In the genomic region with DNA sequence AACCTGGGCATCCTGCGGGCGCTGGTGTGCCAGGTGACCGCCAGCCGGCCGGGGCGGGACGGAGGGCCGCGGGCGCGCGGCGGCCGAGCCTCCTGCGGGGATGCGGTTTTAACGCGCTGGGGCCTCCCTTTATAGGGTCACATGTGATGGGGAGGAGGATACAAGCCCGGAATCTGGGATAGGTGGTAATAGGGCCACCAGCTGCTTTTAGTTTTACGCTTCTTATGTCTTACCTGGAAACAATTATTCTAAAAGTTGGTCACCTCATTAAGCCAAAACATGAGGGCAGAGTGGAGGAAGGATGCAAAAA, we compare ENCODE assay signal across 8 cellular contexts. TPM values are rescaled to one million over a fixed set of nuclear protein-coding genes. Genes with fewer than 3 reads are reported as not detected.
A peak's percentile ranks its signal among the peaks of the same experiment; 100 is the strongest.
DNase-seq lines count a peak whose midpoint lies in the region; ATAC-seq and TF ChIP-seq lines count a peak whose summit lies in the region.

No MANE protein-coding gene starts in this region.

- peaks cover 64% of the 10 kb centered on the region for H3K79me2 ChIP-seq in hepatocyte

- peaks cover 43% of the 10 kb centered on the region for H3K4me1 Mint-ChIP-seq in activated naive CD4-positive, alpha-beta T cell treated with anti-CD3 and anti-CD28 coated beads, Interleukin-2, amount 10 ng/mL, durations not matched to agents 7 days and 5 days
- H3K4me1 Mint-ChIP-seq in activated CD8-positive, alpha-beta T cell treated with anti-CD3 and anti-CD28 coated beads, Interleukin-2, amount 10 ng/mL, durations not matched to agents 7 days and 5 days (ENCODE audit: low read depth) = peaks cover 31% of the 10 kb centered on the region

- peak overlapping the region; percentile 68 for H3K4me3 ChIP-seq in hepatocyte
- peak overlapping the region; percentile 58 to 91 (median 69) for H3K4me3 ChIP-seq in skin epidermis

- peaks cover 13% of the 10 kb centered on the region for H3K4me1 ChIP-seq in hepatocyte (ENCODE audit: insufficient read depth)

- H3K27me3 ChIP-seq in hepatocyte = no peaks in the 10 kb centered on the region

- peak overlapping the region; percentile 79 for H3K4me2 ChIP-seq in hepatocyte

- peak overlapping the region; percentile 77 for H3K4me3 Mint-ChIP-seq in activated naive CD4-positive, alpha-beta T cell treated with anti-CD3 and anti-CD28 coated beads, Interleukin-2, amount 10 ng/mL, durations not matched to agents 7 days and 5 days
- H3K4me3 Mint-ChIP-seq in activated CD8-positive, alpha-beta T cell treated with anti-CD3 and anti-CD28 coated beads, Interleukin-2, amount 10 ng/mL, durations not matched to agents 7 days and 5 days = peak overlapping the region; percentile 92

- peaks cover 10% of the 10 kb centered on the region for H3K9me3 Mint-ChIP-seq in activated naive CD4-positive, alpha-beta T cell treated with anti-CD3 and anti-CD28 coated beads, Interleukin-2, amount 10 ng/mL, durations not matched to agents 7 days and 5 days
- peaks cover 3% of the 10 kb centered on the region for H3K9me3 Mint-ChIP-seq in activated CD8-positive, alpha-beta T cell treated with anti-CD3 and anti-CD28 coated beads, Interleukin-2, amount 10 ng/mL, durations not matched to agents 7 days and 5 days (ENCODE audit: insufficient read depth)

- no peaks in the 10 kb centered on the region for H3K27me3 Mint-ChIP-seq in activated naive CD4-positive, alpha-beta T cell treated with anti-CD3 and anti-CD28 coated beads, Interleukin-2, amount 10 ng/mL, durations not matched to agents 7 days and 5 days
- no peaks in the 10 kb centered on the region for H3K27me3 Mint-ChIP-seq in activated CD8-positive, alpha-beta T cell treated with anti-CD3 and anti-CD28 coated beads, Interleukin-2, amount 10 ng/mL, durations not matched to agents 7 days and 5 days (ENCODE audit: low read depth)

- no peaks in the 10 kb centered on the region for H3K9me3 ChIP-seq in hepatocyte (ENCODE audit: low read depth)

- no peaks in the 10 kb centered on the region for H4K20me1 ChIP-seq in hepatocyte (ENCODE audit: insufficient read depth, poor library complexity, severe bottlenecking)

- POLR2A ChIA-PET in activated CD8-positive, alpha-beta T cell treated with anti-CD3 and anti-CD28 coated beads, Interleukin-2, amount 10 ng/mL, durations not matched to agents 7 days and 5 days (lab: Charles Lee) = interaction anchor here (1.7 kb wide), 1 partner anchor 274 kb away, joined by 6 read pairs; a partner anchor contains a TSS

- TF ChIP-seq CTCF in hepatocyte (IDR thresholded peaks at IDR 0.05; ENCODE audit: poor library complexity) = no peak

- peak overlapping the region; percentile 93 for H2AFZ ChIP-seq in hepatocyte

- under 1% methylated on average over 20 of the region's 20 CpGs for WGBS in hepatocyte (ENCODE audit: low lambda C conversion rate, missing lambda C conversion rate)

- H3K9me2 ChIP-seq in hepatocyte (replicated peaks; ENCODE audit: insufficient read depth) = no peaks in the 10 kb centered on the region

- H3K27ac Mint-ChIP-seq in activated naive CD4-positive, alpha-beta T cell treated with anti-CD3 and anti-CD28 coated beads, Interleukin-2, amount 10 ng/mL, durations not matched to agents 7 days and 5 days = peak overlapping the region; percentile 93
- peak overlapping the region; percentile 94 for H3K27ac Mint-ChIP-seq in activated CD8-positive, alpha-beta T cell treated with anti-CD3 and anti-CD28 coated beads, Interleukin-2, amount 10 ng/mL, durations not matched to agents 7 days and 5 days

- CTCF ChIA-PET in activated naive CD4-positive, alpha-beta T cell treated with anti-CD3 and anti-CD28 coated beads, Interleukin-2, amount 10 ng/mL, durations not matched to agents 7 days and 5 days (lab: Charles Lee) = interaction anchor here (3.0 kb wide), 1 partner anchor 505 kb away, joined by 14 read pairs; a partner anchor contains a TSS
- CTCF ChIA-PET in activated CD8-positive, alpha-beta T cell treated with anti-CD3 and anti-CD28 coated beads, Interleukin-2, amount 10 ng/mL, durations not matched to agents 7 days and 5 days (lab: Charles Lee) = interaction anchor here (1.2 to 4.0 kb wide), 3 partner anchors 19 to 505 kb away, joined by 3 to 25 read pairs (median 13); a partner anchor contains a TSS

- H3K36me3 ChIP-seq in hepatocyte (replicated peaks; ENCODE audit: insufficient read depth, low read depth) = no peaks in the 10 kb centered on the region

- H3K36me3 Mint-ChIP-seq in activated naive CD4-positive, alpha-beta T cell treated with anti-CD3 and anti-CD28 coated beads, Interleukin-2, amount 10 ng/mL, durations not matched to agents 7 days and 5 days = peaks cover 49% of the 10 kb centered on the region
- H3K36me3 Mint-ChIP-seq in activated CD8-positive, alpha-beta T cell treated with anti-CD3 and anti-CD28 coated beads, Interleukin-2, amount 10 ng/mL, durations not matched to agents 7 days and 5 days (ENCODE audit: low read depth) = peaks cover 61% of the 10 kb centered on the region

- peak overlapping the region; percentile 98 for H3K27ac ChIP-seq in hepatocyte
- peak overlapping the region; percentile 89 to 99 (median 96) for H3K27ac ChIP-seq in skin epidermis

- no peak for DNase-seq in activated naive CD4-positive, alpha-beta T cell treated with anti-CD3 and anti-CD28 coated beads, Interleukin-2, amount 10 ng/mL, durations not matched to agents 7 days and 5 days
- no peak for DNase-seq in activated naive CD4-positive, alpha-beta T cell (lab: John Stamatoyannopoulos, UW)
- peak; percentile 80 for DNase-seq in activated CD8-positive, alpha-beta T cell treated with anti-CD3 and anti-CD28 coated beads, Interleukin-2, amount 10 ng/mL, durations not matched to agents 7 days and 5 days
- DNase-seq in hepatocyte (ENCODE audit: low spot score) (no peak), NCI-H226 (no peak), KG1 (lab: John Stamatoyannopoulos, UW) (no peak)
- no peak for DNase-seq in stimulated activated naive CD4-positive, alpha-beta T cell (lab: John Stamatoyannopoulos, UW)

- no peak for ATAC-seq in activated CD8-positive, alpha-beta T cell treated with anti-CD3 and anti-CD28 coated beads, Interleukin-2, amount 10 ng/mL, durations not matched to agents 7 days and 5 days

RNA-seq across cellular contexts. Expression of a gene that starts 0.6 kb away (rescaled TPM):
- 10 to 100 TPM; 15.9 to 17.5 TPM for total RNA-seq in activated CD8-positive, alpha-beta T cell treated with anti-CD3 and anti-CD28 coated beads, Interleukin-2, amount 10 ng/mL, durations not matched to agents 7 days and 5 days
- 12.0 and 14.2 TPM in 2 replicates for total RNA-seq in hepatocyte
- polyA plus RNA-seq in hepatocyte = 2.7 and 6.1 TPM in 2 replicates

RNA-seq across cellular contexts. Expression of a gene that starts 0.8 kb away (rescaled TPM):
- 10 to 100 TPM; 20.9 to 22.4 TPM for total RNA-seq in activated CD8-positive, alpha-beta T cell treated with anti-CD3 and anti-CD28 coated beads, Interleukin-2, amount 10 ng/mL, durations not matched to agents 7 days and 5 days
- total RNA-seq in hepatocyte = 30.5 and 31.9 TPM in 2 replicates
- 15.2 and 16.8 TPM in 2 replicates for polyA plus RNA-seq in hepatocyte
